Comparison of ENCODE assay signal across 13 cellular contexts in genomic region chr6:6674872-6675271, GRCh38.
DNase-seq lines count a peak whose midpoint lies in the region; TF ChIP-seq lines count a peak whose summit lies in the region.
"Had no signal": no experiment of that assay in that cellular context is flagged by ENCODE, and none has a peak within 500 bp of the region (broad histone marks: within the 10 kb centered on the region; RNA-seq: fewer than 3 reads in every experiment).

No MANE protein-coding gene starts in this region.

- H3K79me1 ChIP-seq in mesendoderm (ENCODE audit: low read length), result no peaks in the 10 kb centered on the region

- peak; percentile 44; the same call in 1 of the 2 replicates for TF ChIP-seq RAD21 in Ishikawa (IDR thresholded peaks at IDR 0.05; ENCODE audit: low read depth)

- H3K4me2 ChIP-seq in mesendoderm (ENCODE audit: low read length), result no peak overlapping the region

- no peaks in the 10 kb centered on the region for H3K79me2 ChIP-seq in mesendoderm (ENCODE audit: control insufficient read depth, insufficient read depth, low read length)

- H3K27me3 Mint-ChIP-seq in activated T-helper 1 cell treated with anti-CD3 and anti-CD28 coated beads, Interleukin-12 subunit alpha, Interleukin-12 subunit beta, Interleukin-2, Interleukin-4 antibody, amounts not matched to agents 30 ng/mL and 10 ng/mL and 1 ng/mL, durations not matched to agents 14 hours and 24 hours and 36 hours (ENCODE audit: insufficient read depth), result peaks cover 3% of the 10 kb centered on the region

- H3K4ac ChIP-seq in mesendoderm (ENCODE audit: low read depth, low read length), result no peak overlapping the region

- TF ChIP-seq EP300 in Ishikawa (IDR thresholded peaks at IDR 0.05; ENCODE audit: borderline replicate concordance), result no peak

- H3K27me3 ChIP-seq in mesendoderm (ENCODE audit: insufficient read depth, low read length, poor library complexity), result no peaks in the 10 kb centered on the region
- H3K27me3 ChIP-seq: esophagus muscularis mucosa, left lung had no signal

- no peak overlapping the region for H3K56ac ChIP-seq in mesendoderm (ENCODE audit: low read length)

- peaks cover 10% of the 10 kb centered on the region for H3K36me3 Mint-ChIP-seq in activated T-helper 1 cell treated with anti-CD3 and anti-CD28 coated beads, Interleukin-12 subunit alpha, Interleukin-12 subunit beta, Interleukin-2, Interleukin-4 antibody, amounts not matched to agents 30 ng/mL and 10 ng/mL and 1 ng/mL, durations not matched to agents 14 hours and 24 hours and 36 hours (ENCODE audit: low read depth)

- DNase-seq in ELF-1 (ENCODE audit: low read depth, low spot score) (peak; percentile 57), astrocyte of the spinal cord (ENCODE audit: low read depth, low spot score) (no peak), mesendoderm (peak; percentile 66), coronary artery (ENCODE audit: low spot score) (no peak), nucleus accumbens (lab: John Stamatoyannopoulos, UW) (no peak)
- no peak for DNase-seq in activated T-helper 1 cell treated with anti-CD3 and anti-CD28 coated beads, Interleukin-12 subunit alpha, Interleukin-12 subunit beta, Interleukin-2, Interleukin-4 antibody, amounts not matched to agents 30 ng/mL and 10 ng/mL and 1 ng/mL, durations not matched to agents 14 hours and 24 hours and 36 hours (ENCODE audit: low spot score)
- DNase-seq: activated CD8-positive, alpha-beta memory T cell treated with anti-CD3 and anti-CD28 coated beads, Interleukin-2, amount 50 U/mL, for 48 hours; DMS153; left lung; occipital lobe; stimulated activated CD4-positive, alpha-beta T cell treated with anti-CD3 and anti-CD28 coated beads, Interleukin-4, amount 100 ng/mL, for 1 hour had no signal

- in situ Hi-C loops in astrocyte of the spinal cord (cut with HindIII; ENCODE audit: low sequenced_read_pairs), result no loop called here

- no peak overlapping the region for H3K9ac ChIP-seq in mesendoderm (ENCODE audit: low read length)

- TF ChIP-seq CTCF in astrocyte of the spinal cord (IDR thresholded peaks at IDR 0.05; ENCODE audit: low read depth, low read length), result peak; percentile 47
- no peak for TF ChIP-seq CTCF in coronary artery (IDR thresholded peaks at IDR 0.05)

- no peak overlapping the region for H3K27ac Mint-ChIP-seq in activated T-helper 1 cell treated with anti-CD3 and anti-CD28 coated beads, Interleukin-12 subunit alpha, Interleukin-12 subunit beta, Interleukin-2, Interleukin-4 antibody, amounts not matched to agents 30 ng/mL and 10 ng/mL and 1 ng/mL, durations not matched to agents 14 hours and 24 hours and 36 hours

- H3K27ac ChIP-seq in mesendoderm (ENCODE audit: low read depth, low read length), result no peak overlapping the region
- no peak overlapping the region for H3K27ac ChIP-seq in coronary artery
- H3K27ac ChIP-seq: esophagus muscularis mucosa, left lung had no signal

- H3K23ac ChIP-seq in mesendoderm (ENCODE audit: low read length), result no peak overlapping the region

- H2BK15ac ChIP-seq in mesendoderm (replicated peaks; ENCODE audit: low read depth), result no peak overlapping the region

- intact Hi-C loops in activated T-helper 1 cell treated with anti-CD3 and anti-CD28 coated beads, Interleukin-12 subunit alpha, Interleukin-12 subunit beta, Interleukin-2, Interleukin-4 antibody, amounts not matched to agents 30 ng/mL and 10 ng/mL and 1 ng/mL, durations not matched to agents 14 hours and 24 hours and 36 hours (cut with micrococcal nuclease), result loop anchor here (5.0 to 10.0 kb wide), 2 partner anchors 330 to 432 kb away; partner anchors contain the start of gene RREB1

- H4K5ac ChIP-seq in mesendoderm (ENCODE audit: low read length), result no peak overlapping the region

- H3K9me3 Mint-ChIP-seq in activated T-helper 1 cell treated with anti-CD3 and anti-CD28 coated beads, Interleukin-12 subunit alpha, Interleukin-12 subunit beta, Interleukin-2, Interleukin-4 antibody, amounts not matched to agents 30 ng/mL and 10 ng/mL and 1 ng/mL, durations not matched to agents 14 hours and 24 hours and 36 hours, result peaks cover 8% of the 10 kb centered on the region

- H3K4me3 Mint-ChIP-seq in activated T-helper 1 cell treated with anti-CD3 and anti-CD28 coated beads, Interleukin-12 subunit alpha, Interleukin-12 subunit beta, Interleukin-2, Interleukin-4 antibody, amounts not matched to agents 30 ng/mL and 10 ng/mL and 1 ng/mL, durations not matched to agents 14 hours and 24 hours and 36 hours, result no peak overlapping the region

- H2BK5ac ChIP-seq in mesendoderm (ENCODE audit: low read length), result no peak overlapping the region

- peaks cover 7% of the 10 kb centered on the region for H3K4me1 ChIP-seq in mesendoderm (ENCODE audit: control insufficient read depth, low read depth, low read length)

- no peak overlapping the region for H2AK5ac ChIP-seq in mesendoderm (ENCODE audit: low read length)

- H3K18ac ChIP-seq in mesendoderm (ENCODE audit: low read length), result no peak overlapping the region

- peaks cover 32% of the 10 kb centered on the region for H3K4me1 Mint-ChIP-seq in activated T-helper 1 cell treated with anti-CD3 and anti-CD28 coated beads, Interleukin-12 subunit alpha, Interleukin-12 subunit beta, Interleukin-2, Interleukin-4 antibody, amounts not matched to agents 30 ng/mL and 10 ng/mL and 1 ng/mL, durations not matched to agents 14 hours and 24 hours and 36 hours (ENCODE audit: low read depth)

- no peak overlapping the region for H2BK120ac ChIP-seq in mesendoderm (ENCODE audit: low read depth, low read length)

- H3K4me3 ChIP-seq in astrocyte of the spinal cord (ENCODE audit: low read depth, low read length), result no peak overlapping the region
- H3K4me3 ChIP-seq in mesendoderm (ENCODE audit: low read length), result no peak overlapping the region
- H3K4me3 ChIP-seq in coronary artery, result no peak overlapping the region
- H3K4me3 ChIP-seq: esophagus muscularis mucosa, left lung had no signal

- no peaks in the 10 kb centered on the region for H3K36me3 ChIP-seq in mesendoderm (ENCODE audit: control insufficient read depth, insufficient read depth, low read length)
- H3K36me3 ChIP-seq: esophagus muscularis mucosa, left lung had no signal

- no peak overlapping the region for H4K8ac ChIP-seq in mesendoderm (ENCODE audit: low read depth, low read length)

- WGBS in mesendoderm (ENCODE audit: extremely low coverage, insufficient coverage, low lambda C conversion rate), result no CpG with 5 or more reads among the region's 4 CpGs

TF ChIP-seq in Ishikawa, 13 proteins besides CTCF, POLR2A, EP300 and RAD21:
- no peak for TF ChIP-seq USF1 (IDR thresholded peaks at IDR 0.05)
- no peak for TF ChIP-seq EGR1 (IDR thresholded peaks at IDR 0.05)
- TF ChIP-seq FOXM1 (IDR thresholded peaks at IDR 0.05; ENCODE audit: borderline replicate concordance, low read depth), result no peak
- TF ChIP-seq CREB1 (IDR thresholded peaks at IDR 0.05; ENCODE audit: low read depth), result no peak
- TF ChIP-seq ZBTB7A (IDR thresholded peaks at IDR 0.05; ENCODE audit: low read depth), result no peak
- no peak for TF ChIP-seq MAX (IDR thresholded peaks at IDR 0.05)
- no peak for TF ChIP-seq NFIC (IDR thresholded peaks at IDR 0.05)
- TF ChIP-seq TCF12 (IDR thresholded peaks at IDR 0.05; ENCODE audit: low read depth), result no peak
- TF ChIP-seq TAF1 (IDR thresholded peaks at IDR 0.05; ENCODE audit: low read depth), result no peak
- no peak for TF ChIP-seq REST (IDR thresholded peaks at IDR 0.05; ENCODE audit: low read depth)
- TF ChIP-seq YY1 (IDR thresholded peaks at IDR 0.05; ENCODE audit: low read depth), result no peak
- no peak for TF ChIP-seq TEAD4 (IDR thresholded peaks at IDR 0.05)
- TF ChIP-seq CEBPB (IDR thresholded peaks at IDR 0.05), result no peak

Comparison
In these comparisons a context has a peak if more than half of its experiments do, and no peak if none do; other contexts are left out.
1. DNase-seq: peak in ELF-1 (single experiment) and mesendoderm (single experiment); none in astrocyte of the spinal cord (single experiment), activated T-helper 1 cell treated with anti-CD3 and anti-CD28 coated beads, Interleukin-12 subunit alpha, Interleukin-12 subunit beta, Interleukin-2, Interleukin-4 antibody, amounts not matched to agents 30 ng/mL and 10 ng/mL and 1 ng/mL, durations not matched to agents 14 hours and 24 hours and 36 hours (single experiment), coronary artery (single experiment) and nucleus accumbens (0 of 56).